8 cellular contexts compared by ENCODE assay signal in genomic region chr6:73515204-73516101, GRCh38. TPM values are rescaled to one million over a fixed set of nuclear protein-coding genes. Genes with fewer than 3 reads are reported as not detected.
A peak's percentile ranks its signal among the peaks of the same experiment; 100 is the strongest.
DNase-seq lines count a peak whose midpoint lies in the region; ATAC-seq and TF ChIP-seq lines count a peak whose summit lies in the region.

No MANE protein-coding gene starts in this region.

- H3K27me3 Mint-ChIP-seq in activated CD4-positive, alpha-beta memory T cell treated with anti-CD3 and anti-CD28 coated beads, Interleukin-2, amount 10 ng/mL, durations not matched to agents 7 days and 5 days, result no peaks in the 10 kb centered on the region
- no peaks in the 10 kb centered on the region for H3K27me3 Mint-ChIP-seq in natural killer cell (ENCODE audit: low read depth in 2 of 2)

- ATAC-seq in GM18511 (IDR thresholded peaks at IDR 0.05; ENCODE audit: unreplicated experiment) (peak; percentile 38), HG02973 (IDR thresholded peaks at IDR 0.05; ENCODE audit: unreplicated experiment) (peak; percentile 48), esophagus mucosa (peak; percentile 17), natural killer cell (peak; percentile 24 to 54 (median 30)), GM19397 (IDR thresholded peaks at IDR 0.05; ENCODE audit: unreplicated experiment) (no peak)

- TF ChIP-seq CTCF in C4-2B (conservative IDR thresholded peaks at IDR 0.05) (peak; percentile 61), natural killer cell (IDR thresholded peaks at IDR 0.05) (peak; percentile 78)

- CTCF ChIA-PET in activated CD4-positive, alpha-beta memory T cell treated with anti-CD3 and anti-CD28 coated beads, Interleukin-2, amount 10 ng/mL, durations not matched to agents 7 days and 5 days (lab: Charles Lee), result interaction anchor here (0.6 to 5.4 kb wide), 18 partner anchors 9 to 230 kb away, joined by 3 to 53 read pairs (median 4); partner anchors contain the start of genes MTO1 and SLC17A5

- peaks cover 60% of the 10 kb centered on the region for H3K36me3 Mint-ChIP-seq in activated CD4-positive, alpha-beta memory T cell treated with anti-CD3 and anti-CD28 coated beads, Interleukin-2, amount 10 ng/mL, durations not matched to agents 7 days and 5 days (ENCODE audit: low read depth)
- peaks cover 22% of the 10 kb centered on the region for H3K36me3 Mint-ChIP-seq in natural killer cell

- intact Hi-C loops in natural killer cell (cut with micrococcal nuclease), result loop anchor here (1.0 to 2.0 kb wide), 2 partner anchors 95 to 137 kb away; partner anchors contain the start of gene SLC17A5

- H3K27ac Mint-ChIP-seq in activated CD4-positive, alpha-beta memory T cell treated with anti-CD3 and anti-CD28 coated beads, Interleukin-2, amount 10 ng/mL, durations not matched to agents 7 days and 5 days, result peak overlapping the region; percentile 75
- H3K27ac Mint-ChIP-seq in natural killer cell, result peak overlapping the region; percentile 84 to 100

- peaks cover 55% of the 10 kb centered on the region for H3K4me1 Mint-ChIP-seq in activated CD4-positive, alpha-beta memory T cell treated with anti-CD3 and anti-CD28 coated beads, Interleukin-2, amount 10 ng/mL, durations not matched to agents 7 days and 5 days
- H3K4me1 Mint-ChIP-seq in natural killer cell, result peaks cover 50 to 59% of the 10 kb centered on the region in 2 donors

- POLR2A ChIA-PET in activated CD4-positive, alpha-beta memory T cell treated with anti-CD3 and anti-CD28 coated beads, Interleukin-2, amount 10 ng/mL, durations not matched to agents 7 days and 5 days (lab: Charles Lee), result interaction anchor here (0.6 to 13.6 kb wide), 19 partner anchors 7 to 222 kb away, joined by 3 to 191 read pairs (median 5); partner anchors contain the start of genes CGAS, EEF1A1, MTO1 and SLC17A5

- H3K9me3 Mint-ChIP-seq in activated CD4-positive, alpha-beta memory T cell treated with anti-CD3 and anti-CD28 coated beads, Interleukin-2, amount 10 ng/mL, durations not matched to agents 7 days and 5 days, result no peaks in the 10 kb centered on the region
- H3K9me3 Mint-ChIP-seq in natural killer cell, result no peaks in the 10 kb centered on the region

- DNase-seq in NCI-H2196 treated with DMSO at 0.1 percent for 48 hours (lab: John Stamatoyannopoulos, UW; ENCODE audit: unreplicated experiment) (peak; percentile 38), natural killer cell (no peak)
- DNase-seq in activated CD4-positive, alpha-beta memory T cell treated with anti-CD3 and anti-CD28 coated beads, Interleukin-2, amount 10 ng/mL, durations not matched to agents 7 days and 5 days, result peak; percentile 68

- H3K27ac ChIP-seq in C4-2B, result no peak overlapping the region; the same call in 1 of the 2 replicates

- H3K4me3 Mint-ChIP-seq in activated CD4-positive, alpha-beta memory T cell treated with anti-CD3 and anti-CD28 coated beads, Interleukin-2, amount 10 ng/mL, durations not matched to agents 7 days and 5 days, result peak overlapping the region; percentile 30
- H3K4me3 Mint-ChIP-seq in natural killer cell, result peak overlapping the region; percentile 53

RNA-seq across cellular contexts. Expression of gene EEF1A1, which starts 5.4 kb away (rescaled TPM):
- 1,000 to 10,000 TPM; 7,440 to 7,455 TPM for total RNA-seq in activated CD4-positive, alpha-beta memory T cell treated with anti-CD3 and anti-CD28 coated beads, Interleukin-2, amount 10 ng/mL, durations not matched to agents 7 days and 5 days
- 7,434 TPM for total RNA-seq in esophagus mucosa
- total RNA-seq in natural killer cell, result 1,000 to 10,000 TPM; 6,475 to 7,348 (median 7,348) TPM

RNA-seq across cellular contexts. Expression of gene MTO1, which starts 53.9 kb away (rescaled TPM):
- 10 to 100 TPM; 62.1 to 66.4 TPM for total RNA-seq in activated CD4-positive, alpha-beta memory T cell treated with anti-CD3 and anti-CD28 coated beads, Interleukin-2, amount 10 ng/mL, durations not matched to agents 7 days and 5 days
- 18.5 TPM for total RNA-seq in esophagus mucosa
- total RNA-seq in natural killer cell, result 10 to 100 TPM; 37.8 to 46.1 (median 41.3) TPM
